ENCODE assay signal across 1 cellular context in the genomic region with DNA sequence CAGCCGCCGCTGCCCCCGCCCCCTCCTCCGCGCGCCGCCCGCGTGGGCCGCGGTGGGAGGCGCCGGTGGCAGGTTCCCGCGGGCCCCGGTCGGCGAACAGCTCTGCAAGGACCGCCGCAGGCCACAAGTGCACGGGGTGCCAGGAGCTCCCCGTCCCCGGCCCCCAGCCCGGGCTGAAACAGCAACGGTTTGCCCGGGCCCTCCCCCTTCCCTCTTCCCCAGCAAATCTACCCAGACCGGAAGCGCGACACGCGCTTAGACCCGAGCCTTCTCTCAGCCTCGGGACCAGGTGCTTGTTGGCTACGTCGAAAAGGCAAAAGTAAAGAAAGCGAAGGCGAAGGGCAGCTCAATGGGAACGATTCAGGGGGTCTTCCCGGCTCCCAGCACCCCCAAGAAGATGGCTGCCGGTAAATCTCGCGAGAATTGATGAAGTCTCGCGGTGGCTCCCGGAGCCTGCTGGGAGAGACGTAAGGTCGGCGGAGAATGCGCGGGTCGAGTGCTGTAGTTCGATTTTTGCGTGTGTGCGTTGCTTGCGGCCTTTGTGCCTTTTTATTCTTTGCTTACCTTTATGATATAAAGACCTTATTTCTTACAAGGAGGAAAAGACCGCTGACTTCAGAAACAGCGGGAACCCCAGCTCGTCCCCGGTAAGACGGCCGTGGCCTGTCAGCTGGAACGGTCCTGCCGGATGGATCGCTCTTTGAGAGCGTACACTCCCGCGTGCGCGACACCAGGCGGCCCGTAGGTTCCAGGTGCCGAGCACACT.
A peak's percentile ranks its signal among the peaks of the same experiment; 100 is the strongest.
TF ChIP-seq lines count a peak whose summit lies in the region.

RBM26 (minus strand) TSS at position 425 of the 766 bp plus-strand sequence. CDS start 481 bp downstream, outside the sequence.

TF ChIP-seq in K562, 482 proteins besides CTCF, POLR2A, EP300 and RAD21 (continued from another document and continues in another):
- TF ChIP-seq ZBTB40 (IDR thresholded peaks at IDR 0.05) (0 out of 2 replicates have a peak, but pooled peaks have one; percentile 17), ZBTB40 (CRISPR knock-in tag; IDR thresholded peaks at IDR 0.05) (no peak), TSC22D4 (tag; IDR thresholded peaks at IDR 0.05) (no peak), BRCA1 (IDR thresholded peaks at IDR 0.05) (no peak), BRCA1 (CRISPR knock-in tag; IDR thresholded peaks at IDR 0.05) (no peak), KDM2B (CRISPR knock-in tag; IDR thresholded peaks at IDR 0.05) (no peak), PHF21A (IDR thresholded peaks at IDR 0.05; ENCODE audit: borderline replicate concordance, low read depth) (no peak), MEF2D (tag; conservative IDR thresholded peaks at IDR 0.05; ENCODE audit: low read depth) (no peak), PKNOX1 (IDR thresholded peaks at IDR 0.05) (no peak; the same call in 1 of the 2 replicates), SAP30 (IDR thresholded peaks at IDR 0.05; ENCODE audit: borderline replicate concordance, insufficient read depth, low read depth, low read length, poor library complexity, severe bottlenecking) (no peak), SMAD2 (IDR thresholded peaks at IDR 0.05; ENCODE audit: low read depth, low read length) (no peak), TRIM28 (IDR thresholded peaks at IDR 0.05) (no peak), GTF2A2 (tag; IDR thresholded peaks at IDR 0.05) (no peak), RNF2 (IDR thresholded peaks at IDR 0.05) (no peak), TAF9B (IDR thresholded peaks at IDR 0.05; ENCODE audit: partially characterized antibody) (peak; percentile 74), MCM2 (IDR thresholded peaks at IDR 0.05; ENCODE audit: low read depth) (no peak), SRSF7 (optimal IDR thresholded peaks at IDR 0.05; ENCODE audit: low read depth, low read length) (no peak), RFX5 (IDR thresholded peaks at IDR 0.05; ENCODE audit: low read depth, low read length) (no peak), ZNF778 (CRISPR knock-in tag; IDR thresholded peaks at IDR 0.05) (no peak), SMC3 (conservative IDR thresholded peaks at IDR 0.05; ENCODE audit: insufficient read depth, low read depth, low read length) (no peak), ZNF507 (tag; conservative IDR thresholded peaks at IDR 0.05) (no peak), MXI1 (IDR thresholded peaks at IDR 0.05; ENCODE audit: low read depth, low read length) (peak; percentile 24; the same call in 1 of the 2 replicates), FOS (IDR thresholded peaks at IDR 0.05; ENCODE audit: extremely low read depth, insufficient read length) (no peak), NCOR1 (IDR thresholded peaks at IDR 0.05) (no peak), ZNF347 (CRISPR knock-in tag; IDR thresholded peaks at IDR 0.05; ENCODE audit: low read depth) (no peak), RREB1 (CRISPR knock-in tag; IDR thresholded peaks at IDR 0.05) (no peak), CHD4 (IDR thresholded peaks at IDR 0.05; ENCODE audit: insufficient read depth, insufficient replicate concordance, low read depth, low read length, poor library complexity, severe bottlenecking) (no peak), XRCC4 (IDR thresholded peaks at IDR 0.05; ENCODE audit: extremely low read depth, insufficient read depth, insufficient read length) (no peak), MTA2 (IDR thresholded peaks at IDR 0.05; ENCODE audit: low read depth) (no peak), ZKSCAN3 (CRISPR knock-in tag; IDR thresholded peaks at IDR 0.05) (no peak), PML (IDR thresholded peaks at IDR 0.05; ENCODE audit: low read length) (peak; percentile 79), ZNF77 (CRISPR knock-in tag; IDR thresholded peaks at IDR 0.05) (no peak), TAF7 (tag; IDR thresholded peaks at IDR 0.05) (peak; percentile 51)
- TF ChIP-seq, protein P1, sequence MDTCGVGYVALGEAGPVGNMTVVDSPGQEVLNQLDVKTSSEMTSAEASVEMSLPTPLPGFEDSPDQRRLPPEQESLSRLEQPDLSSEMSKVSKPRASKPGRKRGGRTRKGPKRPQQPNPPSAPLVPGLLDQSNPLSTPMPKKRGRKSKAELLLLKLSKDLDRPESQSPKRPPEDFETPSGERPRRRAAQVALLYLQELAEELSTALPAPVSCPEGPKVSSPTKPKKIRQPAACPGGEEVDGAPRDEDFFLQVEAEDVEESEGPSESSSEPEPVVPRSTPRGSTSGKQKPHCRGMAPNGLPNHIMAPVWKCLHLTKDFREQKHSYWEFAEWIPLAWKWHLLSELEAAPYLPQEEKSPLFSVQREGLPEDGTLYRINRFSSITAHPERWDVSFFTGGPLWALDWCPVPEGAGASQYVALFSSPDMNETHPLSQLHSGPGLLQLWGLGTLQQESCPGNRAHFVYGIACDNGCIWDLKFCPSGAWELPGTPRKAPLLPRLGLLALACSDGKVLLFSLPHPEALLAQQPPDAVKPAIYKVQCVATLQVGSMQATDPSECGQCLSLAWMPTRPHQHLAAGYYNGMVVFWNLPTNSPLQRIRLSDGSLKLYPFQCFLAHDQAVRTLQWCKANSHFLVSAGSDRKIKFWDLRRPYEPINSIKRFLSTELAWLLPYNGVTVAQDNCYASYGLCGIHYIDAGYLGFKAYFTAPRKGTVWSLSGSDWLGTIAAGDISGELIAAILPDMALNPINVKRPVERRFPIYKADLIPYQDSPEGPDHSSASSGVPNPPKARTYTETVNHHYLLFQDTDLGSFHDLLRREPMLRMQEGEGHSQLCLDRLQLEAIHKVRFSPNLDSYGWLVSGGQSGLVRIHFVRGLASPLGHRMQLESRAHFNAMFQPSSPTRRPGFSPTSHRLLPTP (IDR thresholded peaks at IDR 0.05; ENCODE audit: borderline replicate concordance, extremely low read depth, insufficient read length) = no peak
- TF ChIP-seq, protein P2, sequence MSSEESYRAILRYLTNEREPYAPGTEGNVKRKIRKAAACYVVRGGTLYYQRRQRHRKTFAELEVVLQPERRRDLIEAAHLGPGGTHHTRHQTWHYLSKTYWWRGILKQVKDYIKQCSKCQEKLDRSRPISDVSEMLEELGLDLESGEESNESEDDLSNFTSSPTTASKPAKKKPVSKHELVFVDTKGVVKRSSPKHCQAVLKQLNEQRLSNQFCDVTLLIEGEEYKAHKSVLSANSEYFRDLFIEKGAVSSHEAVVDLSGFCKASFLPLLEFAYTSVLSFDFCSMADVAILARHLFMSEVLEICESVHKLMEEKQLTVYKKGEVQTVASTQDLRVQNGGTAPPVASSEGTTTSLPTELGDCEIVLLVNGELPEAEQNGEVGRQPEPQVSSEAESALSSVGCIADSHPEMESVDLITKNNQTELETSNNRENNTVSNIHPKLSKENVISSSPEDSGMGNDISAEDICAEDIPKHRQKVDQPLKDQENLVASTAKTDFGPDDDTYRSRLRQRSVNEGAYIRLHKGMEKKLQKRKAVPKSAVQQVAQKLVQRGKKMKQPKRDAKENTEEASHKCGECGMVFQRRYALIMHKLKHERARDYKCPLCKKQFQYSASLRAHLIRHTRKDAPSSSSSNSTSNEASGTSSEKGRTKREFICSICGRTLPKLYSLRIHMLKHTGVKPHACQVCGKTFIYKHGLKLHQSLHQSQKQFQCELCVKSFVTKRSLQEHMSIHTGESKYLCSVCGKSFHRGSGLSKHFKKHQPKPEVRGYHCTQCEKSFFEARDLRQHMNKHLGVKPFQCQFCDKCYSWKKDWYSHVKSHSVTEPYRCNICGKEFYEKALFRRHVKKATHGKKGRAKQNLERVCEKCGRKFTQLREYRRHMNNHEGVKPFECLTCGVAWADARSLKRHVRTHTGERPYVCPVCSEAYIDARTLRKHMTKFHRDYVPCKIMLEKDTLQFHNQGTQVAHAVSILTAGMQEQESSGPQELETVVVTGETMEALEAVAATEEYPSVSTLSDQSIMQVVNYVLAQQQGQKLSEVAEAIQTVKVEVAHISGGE (CRISPR knock-in tag; IDR thresholded peaks at IDR 0.05) = no peak
